Comparison of ENCODE assay signal across 9 cellular contexts in genomic region chr10:98041352-98042043, GRCh38. TPM values are rescaled to one million over a fixed set of nuclear protein-coding genes. Genes with fewer than 3 reads are reported as not detected.
DNase-seq lines count a peak whose midpoint lies in the region; ATAC-seq, FAIRE-seq and TF ChIP-seq lines count a peak whose summit lies in the region.
"Had no signal": no experiment of that assay in that cellular context is flagged by ENCODE, and none has a peak within 500 bp of the region (broad histone marks: within the 10 kb centered on the region; RNA-seq: fewer than 3 reads in every experiment).

No MANE protein-coding gene starts in this region.

- no peak overlapping the region for H3K4me2 ChIP-seq in astrocyte (ENCODE audit: low read length)
- no peak overlapping the region for H3K4me2 ChIP-seq in hepatocyte

- no peaks in the 10 kb centered on the region for H3K9me3 ChIP-seq in astrocyte (ENCODE audit: insufficient read depth, low read depth, low read length)
- H3K9me3 ChIP-seq in hepatocyte (ENCODE audit: low read depth) = no peaks in the 10 kb centered on the region

- no peak overlapping the region for H3K4me3 ChIP-seq in astrocyte (ENCODE audit: insufficient read depth, low read depth, low read length)
- H3K4me3 ChIP-seq in hepatocyte = no peak overlapping the region

- no peaks in the 10 kb centered on the region for H3K4me1 ChIP-seq in astrocyte (ENCODE audit: insufficient read depth, low read length)
- H3K4me1 ChIP-seq in hepatocyte (ENCODE audit: insufficient read depth) = no peaks in the 10 kb centered on the region

- H3K9ac ChIP-seq in astrocyte (ENCODE audit: low read length) = no peak overlapping the region

- DNase-seq in EL (peak; percentile 53), HK-2 (ENCODE audit: unreplicated experiment) (peak; percentile 75), RPMI7951 (ENCODE audit: low read depth) (peak; percentile 58), astrocyte (ENCODE audit: low read depth) (peak; percentile 14), hepatocyte (ENCODE audit: low spot score) (peak; percentile 67)
- DNase-seq in stimulated activated CD4-positive, alpha-beta T cell treated with anti-CD3 and anti-CD28 coated beads, Interleukin-12 subunit alpha, Interleukin-12 subunit beta, amount 100 ng/mL, for 4 hours = peak; percentile 34

- TF ChIP-seq CTCF in astrocyte (IDR thresholded peaks at IDR 0.05; ENCODE audit: insufficient read depth, low read depth, low read length) = peak; percentile 63
- TF ChIP-seq CTCF in hepatocyte (IDR thresholded peaks at IDR 0.05; ENCODE audit: poor library complexity) = peak; percentile 64

- no peaks in the 10 kb centered on the region for H3K36me3 Mint-ChIP-seq in astrocyte (ENCODE audit: low read depth, unreplicated experiment)

- H3K36me3 ChIP-seq in astrocyte (ENCODE audit: insufficient read depth, low read length) (no peaks in the 10 kb centered on the region), hepatocyte (replicated peaks; ENCODE audit: insufficient read depth, low read depth) (no peaks in the 10 kb centered on the region)

- peaks cover 8% of the 10 kb centered on the region for H3K4me1 Mint-ChIP-seq in astrocyte (ENCODE audit: low read depth, unreplicated experiment)

- H4K20me1 ChIP-seq in astrocyte (ENCODE audit: insufficient read depth, low read length) = no peaks in the 10 kb centered on the region
- no peaks in the 10 kb centered on the region for H4K20me1 ChIP-seq in hepatocyte (ENCODE audit: insufficient read depth, poor library complexity, severe bottlenecking)

- H3K9me2 ChIP-seq in hepatocyte (replicated peaks; ENCODE audit: insufficient read depth) = no peaks in the 10 kb centered on the region

- H3K27ac Mint-ChIP-seq in astrocyte (ENCODE audit: unreplicated experiment) = no peak overlapping the region
- H3K27ac Mint-ChIP-seq: stimulated activated naive CD8-positive, alpha-beta T cell treated with anti-CD3 and anti-CD28 coated beads, Interleukin-15, Interleukin-2, amounts not matched to agents 100 ng/mL and 50 ng/mL, for 24 hours had no signal

- no peak for ATAC-seq in GM19324 (IDR thresholded peaks at IDR 0.05; ENCODE audit: low FRiP score, unreplicated experiment)
- no peak for ATAC-seq in GM18867 (IDR thresholded peaks at IDR 0.05; ENCODE audit: unreplicated experiment)

- H3K27ac ChIP-seq in astrocyte (ENCODE audit: low read depth, low read length) (no peak overlapping the region), hepatocyte (no peak overlapping the region)

- no peak for FAIRE-seq in astrocyte (lab: Jason Lieb, UNC)

- H3K9me3 Mint-ChIP-seq in astrocyte (ENCODE audit: unreplicated experiment) = no peaks in the 10 kb centered on the region
- H3K9me3 Mint-ChIP-seq: stimulated activated naive CD8-positive, alpha-beta T cell treated with anti-CD3 and anti-CD28 coated beads, Interleukin-15, Interleukin-2, amounts not matched to agents 100 ng/mL and 50 ng/mL, for 24 hours had no signal

- WGBS in hepatocyte (ENCODE audit: low lambda C conversion rate, missing lambda C conversion rate) = 17% methylated on average over 7 of the region's 7 CpGs

- H3K79me2 ChIP-seq in astrocyte (ENCODE audit: insufficient read depth, low read length) = no peaks in the 10 kb centered on the region
- H3K79me2 ChIP-seq in hepatocyte = no peaks in the 10 kb centered on the region

- H3K27me3 ChIP-seq in astrocyte (ENCODE audit: insufficient read depth, low read length) = peaks cover 29% of the 10 kb centered on the region
- peaks cover 74% of the 10 kb centered on the region for H3K27me3 ChIP-seq in hepatocyte

- peaks cover 85% of the 10 kb centered on the region for H3K27me3 Mint-ChIP-seq in astrocyte (ENCODE audit: low read depth, unreplicated experiment)

- no peak overlapping the region for H3K4me3 Mint-ChIP-seq in astrocyte (ENCODE audit: unreplicated experiment)
- H3K4me3 Mint-ChIP-seq: stimulated activated naive CD8-positive, alpha-beta T cell treated with anti-CD3 and anti-CD28 coated beads, Interleukin-15, Interleukin-2, amounts not matched to agents 100 ng/mL and 50 ng/mL, for 24 hours had no signal

- H2AFZ ChIP-seq in astrocyte (ENCODE audit: low read depth, low read length) = no peak overlapping the region
- no peak overlapping the region for H2AFZ ChIP-seq in hepatocyte

RNA-seq across cellular contexts. Expression of gene CRTAC1, which starts 11.1 kb away (rescaled TPM):
- not detected in 2 replicates for total RNA-seq in RPMI7951 (2014; rRNA removed; shearing (Covaris generic))
- total RNA-seq in astrocyte (0.66 and 2.6 TPM in 2 replicates), hepatocyte (0.47 and 0.84 TPM in 2 replicates)
- 0.76 and 1.6 TPM in 2 replicates for polyA plus RNA-seq in hepatocyte

Comparison
In these comparisons a context has a peak if more than half of its experiments do, and no peak if none do; other contexts are left out.
1. DNase-seq: peak in every context shown above with its lines; median percentile 75 in HK-2; 67 in hepatocyte; 58 in RPMI7951; 53 in EL; 34 in stimulated activated CD4-positive, alpha-beta T cell treated with anti-CD3 and anti-CD28 coated beads, Interleukin-12 subunit alpha, Interleukin-12 subunit beta, amount 100 ng/mL, for 4 hours; 14 in astrocyte.